9 cellular contexts compared by ENCODE assay signal in the genomic region with DNA sequence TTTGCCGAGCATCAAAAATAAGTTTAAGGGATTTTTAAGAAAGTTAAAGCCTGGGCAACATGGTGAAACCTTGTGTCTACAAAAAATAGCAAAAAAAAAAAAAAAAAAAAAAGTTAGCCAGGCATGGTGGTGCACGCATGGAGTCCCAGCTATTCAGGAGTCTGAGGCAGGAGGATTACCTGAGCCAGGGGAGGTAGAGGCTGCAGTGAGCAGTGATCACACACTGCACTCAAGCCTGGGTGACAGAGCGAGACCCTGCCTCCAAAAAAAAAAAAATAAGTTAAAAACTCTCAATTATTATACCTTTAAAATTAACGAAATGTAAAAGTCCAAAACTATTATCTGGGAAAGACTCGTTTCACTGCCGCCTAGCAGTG. TPM values are rescaled to one million over a fixed set of nuclear protein-coding genes. Genes with fewer than 3 reads are reported as not detected.
A peak's percentile ranks its signal among the peaks of the same experiment; 100 is the strongest.
DNase-seq lines count a peak whose midpoint lies in the region; ATAC-seq, FAIRE-seq and TF ChIP-seq lines count a peak whose summit lies in the region.
"Had no signal": no experiment of that assay in that cellular context is flagged by ENCODE, and none has a peak within 500 bp of the region (broad histone marks: within the 10 kb centered on the region; RNA-seq: fewer than 3 reads in every experiment).

No MANE protein-coding gene starts in this region.

- no peak for FAIRE-seq in RCC 7860 (lab: Jason Lieb, UNC)
- FAIRE-seq: TTC549 had no signal

- no peaks in the 10 kb centered on the region for H3K9me3 ChIP-seq in CD4-positive, alpha-beta T cell (ENCODE audit: control insufficient read depth, low read length)
- no peaks in the 10 kb centered on the region for H3K9me3 ChIP-seq in MM.1S (replicated peaks; ENCODE audit: insufficient read depth, low read length)

- peaks cover 61% of the 10 kb centered on the region for H3K79me2 ChIP-seq in MM.1S (ENCODE audit: low read length)

- ATAC-seq in CD4-positive, alpha-beta T cell (ENCODE audit: poor library complexity), result peak; percentile 5
- ATAC-seq in effector memory CD8-positive, alpha-beta T cell (replicated peaks), result no peak
- ATAC-seq in GM21619 (IDR thresholded peaks at IDR 0.05; ENCODE audit: unreplicated experiment) (no peak), GM21529 (IDR thresholded peaks at IDR 0.05; ENCODE audit: unreplicated experiment) (no peak)

- no peak for DNase-seq in CD4-positive, alpha-beta T cell
- DNase-seq in MM.1S (no peak), neural crest cell (ENCODE audit: low read depth, low spot score) (no peak), NCI-H1436 treated with DMSO at 0.1 percent for 48 hours (lab: John Stamatoyannopoulos, UW) (no peak), RCC 7860 (ENCODE audit: low spot score) (no peak)
- no peak for DNase-seq in effector memory CD8-positive, alpha-beta T cell

- no peaks in the 10 kb centered on the region for H3K9me2 ChIP-seq in MM.1S (replicated peaks; ENCODE audit: insufficient read depth, low read length)

- peaks cover 59% of the 10 kb centered on the region for H3K4me1 Mint-ChIP-seq in CD4-positive, alpha-beta T cell (ENCODE audit: low read depth)
- peaks cover 38 to 51% of the 10 kb centered on the region in 2 donors for H3K4me1 Mint-ChIP-seq in effector memory CD8-positive, alpha-beta T cell (ENCODE audit: low read depth in 2 of 2)
- H3K4me1 Mint-ChIP-seq in neural crest cell, result peaks cover 38% of the 10 kb centered on the region

- H2AFZ ChIP-seq in MM.1S (ENCODE audit: low read length), result no peak overlapping the region

- H3F3A ChIP-seq in MM.1S (ENCODE audit: insufficient read depth, low read length), result no peaks in the 10 kb centered on the region

- no peaks in the 10 kb centered on the region for H3K27me3 Mint-ChIP-seq in CD4-positive, alpha-beta T cell
- no peaks in the 10 kb centered on the region for H3K27me3 Mint-ChIP-seq in effector memory CD8-positive, alpha-beta T cell
- H3K27me3 Mint-ChIP-seq in neural crest cell (ENCODE audit: low read depth), result no peaks in the 10 kb centered on the region

- H3K4me2 ChIP-seq in MM.1S (ENCODE audit: low read depth, low read length), result peak overlapping the region; percentile 74

- H3K4me3 ChIP-seq in MM.1S (ENCODE audit: low read length), result peak overlapping the region; percentile 90

- no peak overlapping the region for H3K27ac ChIP-seq in CD4-positive, alpha-beta T cell (ENCODE audit: low read depth, low read length)
- peak overlapping the region; percentile 50; the same call in 1 of the 2 replicates for H3K27ac ChIP-seq in MM.1S (ENCODE audit: low read length)

- no peaks in the 10 kb centered on the region for H3K36me3 ChIP-seq in MM.1S (replicated peaks; ENCODE audit: insufficient read depth, low read length)

- intact Hi-C loops in CD4-positive, alpha-beta T cell (cut with DNase I, micrococcal nuclease), result no loop called here

- peaks cover 7% of the 10 kb centered on the region for H3K4me1 ChIP-seq in MM.1S (ENCODE audit: low read length)

- TF ChIP-seq CTCF in CD4-positive, alpha-beta T cell (IDR thresholded peaks at IDR 0.05), result no peak
- TF ChIP-seq CTCF in MM.1S (IDR thresholded peaks at IDR 0.05; ENCODE audit: low read length) (no peak), neural crest cell (conservative IDR thresholded peaks at IDR 0.05) (no peak)

- CTCF ChIA-PET in CD4-positive, alpha-beta T cell (lab: Charles Lee), result no interaction called here

- H3K4me3 Mint-ChIP-seq in CD4-positive, alpha-beta T cell, result peak overlapping the region; percentile 99
- H3K4me3 Mint-ChIP-seq in effector memory CD8-positive, alpha-beta T cell, result peak overlapping the region; percentile 89 to 92
- peak overlapping the region; percentile 99 for H3K4me3 Mint-ChIP-seq in neural crest cell

- POLR2A ChIA-PET in CD4-positive, alpha-beta T cell (lab: Charles Lee), result no interaction called here

- no peaks in the 10 kb centered on the region for H3K27me3 ChIP-seq in CD4-positive, alpha-beta T cell (ENCODE audit: control insufficient read depth, insufficient read depth, low read length)
- no peaks in the 10 kb centered on the region for H3K27me3 ChIP-seq in MM.1S (replicated peaks; ENCODE audit: insufficient read depth, low read length)

- H3K27ac Mint-ChIP-seq in CD4-positive, alpha-beta T cell, result peak overlapping the region; percentile 97
- peak overlapping the region; percentile 89 to 93 for H3K27ac Mint-ChIP-seq in effector memory CD8-positive, alpha-beta T cell
- no peak overlapping the region for H3K27ac Mint-ChIP-seq in neural crest cell (ENCODE audit: unreplicated experiment)

- H3K9ac ChIP-seq in MM.1S (ENCODE audit: low read length), result peak overlapping the region; percentile 83; the same call in 1 of the 2 replicates

- no peaks in the 10 kb centered on the region for H3K9me3 Mint-ChIP-seq in CD4-positive, alpha-beta T cell
- H3K9me3 Mint-ChIP-seq in effector memory CD8-positive, alpha-beta T cell, result no peaks in the 10 kb centered on the region
- no peaks in the 10 kb centered on the region for H3K9me3 Mint-ChIP-seq in neural crest cell

- H4K20me1 ChIP-seq in MM.1S (ENCODE audit: insufficient read depth, low read length), result peaks cover 13% of the 10 kb centered on the region

- peaks cover 29% of the 10 kb centered on the region for H3K36me3 Mint-ChIP-seq in CD4-positive, alpha-beta T cell (ENCODE audit: low read depth)
- H3K36me3 Mint-ChIP-seq in effector memory CD8-positive, alpha-beta T cell (ENCODE audit: insufficient read depth), result peaks cover 17% of the 10 kb centered on the region
- no peaks in the 10 kb centered on the region for H3K36me3 Mint-ChIP-seq in neural crest cell (ENCODE audit: low read depth)

RNA-seq across cellular contexts. Expression of a gene that starts 1.2 kb away (rescaled TPM):
- total RNA-seq in CD4-positive, alpha-beta T cell, result 10 to 100 TPM; 29.6 to 29.7 TPM
- 100 and 108 TPM in 2 replicates for total RNA-seq in neural crest cell

RNA-seq across cellular contexts. Expression of a gene that starts 35.0 kb away (rescaled TPM):
- 10 to 100 TPM; 22.0 to 22.9 TPM for total RNA-seq in CD4-positive, alpha-beta T cell
- 33.0 and 36.0 TPM in 2 replicates for total RNA-seq in neural crest cell
